ENCODE assay signal across 1 cellular context in genomic region chr11:11119917-11120316, GRCh38.
TF ChIP-seq lines count a peak whose summit lies in the region.

No MANE protein-coding gene starts in this region.

TF ChIP-seq in GM23338, 12 proteins besides CTCF, POLR2A, EP300 and RAD21 (continued from another document):
- TF ChIP-seq REST (IDR thresholded peaks at IDR 0.05; ENCODE audit: unreplicated experiment) (no peak), EZH2 (IDR thresholded peaks at IDR 0.05; ENCODE audit: low read depth, unreplicated experiment) (no peak), ZNF331 (CRISPR knock-in tag; IDR thresholded peaks at IDR 0.05; ENCODE audit: low read depth) (no peak), ETS1 (IDR thresholded peaks at IDR 0.05) (no peak)
